2 cellular contexts compared by ENCODE assay signal in genomic region chr3:27090265-27091041, GRCh38.
TF ChIP-seq lines count a peak whose summit lies in the region.

No MANE protein-coding gene starts in this region.

TF ChIP-seq in IMR-90, 13 proteins besides CTCF, POLR2A, EP300 and RAD21:
- TF ChIP-seq MAZ (IDR thresholded peaks at IDR 0.05; ENCODE audit: borderline replicate concordance, low read depth, low read length) (no peak), CEBPB (IDR thresholded peaks at IDR 0.05; ENCODE audit: low read depth, low read length) (peak; percentile 60)

TF ChIP-seq in H1, 55 proteins besides CTCF, POLR2A, EP300 and RAD21:
- TF ChIP-seq GTF2F1 (IDR thresholded peaks at IDR 0.05; ENCODE audit: borderline replicate concordance, low read depth, low read length) = no peak
- TF ChIP-seq CEBPB (IDR thresholded peaks at IDR 0.05; ENCODE audit: low read depth, low read length) = peak; percentile 50; the same call in 1 of the 2 replicates
